ENCODE assay signal across 8 cellular contexts in the genomic region with DNA sequence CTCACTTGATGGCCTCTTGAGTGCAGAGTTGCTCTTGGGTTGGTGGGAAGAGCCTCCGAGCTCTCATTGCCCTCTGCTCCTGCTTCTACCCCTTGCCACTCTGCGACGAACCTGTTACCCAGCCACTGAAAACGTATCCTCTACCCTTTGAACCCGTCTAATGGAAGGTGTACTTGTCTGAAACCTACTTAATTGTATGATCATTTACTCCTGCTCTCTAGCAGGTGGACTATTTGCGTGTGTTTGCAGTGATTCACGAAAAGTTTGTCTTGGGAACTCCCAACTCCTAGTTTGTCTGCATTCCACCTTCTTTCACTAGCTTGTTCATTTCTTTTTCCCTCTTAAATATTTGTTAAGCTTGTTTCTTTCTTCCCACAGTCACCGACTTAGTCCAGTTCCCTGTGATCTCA. TPM values are rescaled to one million over a fixed set of nuclear protein-coding genes. Genes with fewer than 3 reads are reported as not detected.
A peak's percentile ranks its signal among the peaks of the same experiment; 100 is the strongest.
DNase-seq lines count a peak whose midpoint lies in the region; ATAC-seq and TF ChIP-seq lines count a peak whose summit lies in the region.

No MANE protein-coding gene starts in this region.

- H3K27me3 ChIP-seq in A673 (replicated peaks; ENCODE audit: insufficient read depth, low read depth, low read length, poor library complexity) (no peaks in the 10 kb centered on the region), dorsolateral prefrontal cortex (no peaks in the 10 kb centered on the region), muscle layer of colon (ENCODE audit: control insufficient read depth in 1 of 2, insufficient read depth in 2 of 2, low read length in 2 of 2) (no peaks in the 10 kb centered on the region)

- TF ChIP-seq POLR2A in NB4 (IDR thresholded peaks at IDR 0.05; ENCODE audit: extremely low read depth, insufficient read length) = no peak

- peak overlapping the region; percentile 18 for H3K9ac ChIP-seq in muscle layer of colon (ENCODE audit: low read length)

- intact Hi-C loops in A673 (cut with micrococcal nuclease; ENCODE audit: unreplicated experiment) = no loop called here
- intact Hi-C loops in dorsolateral prefrontal cortex (cut with DNase I) = no loop called here

- H3K36me3 ChIP-seq in A673 (ENCODE audit: insufficient read depth, low read length, poor library complexity, severe bottlenecking) (no peaks in the 10 kb centered on the region), muscle layer of colon (ENCODE audit: insufficient read depth, low read length) (peaks cover 25% of the 10 kb centered on the region)

- peak; percentile 9 for ATAC-seq in GM19395 (IDR thresholded peaks at IDR 0.05; ENCODE audit: unreplicated experiment)
- no peak for ATAC-seq in HG02623 (IDR thresholded peaks at IDR 0.05; ENCODE audit: unreplicated experiment)
- ATAC-seq in GM21526 (IDR thresholded peaks at IDR 0.05; ENCODE audit: low FRiP score, unreplicated experiment) = no peak

- no TSS peak for BruUV-seq in A673 (replicated peaks; lab: Mats Ljungman, UMichigan)

- H3K9me3 ChIP-seq in A673 (ENCODE audit: low read depth, low read length, poor library complexity, severe bottlenecking) (no peaks in the 10 kb centered on the region), muscle layer of colon (ENCODE audit: low read length) (no peaks in the 10 kb centered on the region)

- POLR2A ChIA-PET in A673 (lab: Charles Lee; ENCODE audit: low non-redundant PET) = no interaction called here

- H3K4me3 ChIP-seq in A673 (ENCODE audit: low read depth, low read length, poor library complexity, severe bottlenecking) = peak overlapping the region; percentile 55
- H3K4me3 ChIP-seq in NB4 (ENCODE audit: low read depth, low read length) = peak overlapping the region; percentile 78
- H3K4me3 ChIP-seq in dorsolateral prefrontal cortex = peak overlapping the region; percentile 62 to 96 (median 82)
- peak overlapping the region; percentile 86 to 90 for H3K4me3 ChIP-seq in muscle layer of colon (ENCODE audit: low read depth in 1 of 2, low read length in 2 of 2)

- CTCF ChIA-PET in A673 (lab: Charles Lee) = no interaction called here

- TF ChIP-seq CTCF in A673 (conservative IDR thresholded peaks at IDR 0.05; ENCODE audit: low read depth, low read length) = no peak
- TF ChIP-seq CTCF in NB4 (IDR thresholded peaks at IDR 0.05; ENCODE audit: low read depth, low read length) = no peak
- no peak for TF ChIP-seq CTCF in dorsolateral prefrontal cortex (IDR thresholded peaks at IDR 0.05 in 54 of 56, conservative IDR thresholded peaks at IDR 0.05 in 2 of 56; ENCODE audit: low read depth in 1 of 56, partially characterized antibody in 56 of 56)

- H3K27ac ChIP-seq in A673 (ENCODE audit: low read depth, low read length, poor library complexity, severe bottlenecking) (no peak overlapping the region), dorsolateral prefrontal cortex (peak overlapping the region in 51 of 59 donors; percentile 19 to 98 (median 90)), muscle layer of colon (ENCODE audit: low read depth, low read length) (peak overlapping the region; percentile 85)

- H3K4me1 ChIP-seq in A673 (ENCODE audit: insufficient read depth, low read length, poor library complexity, severe bottlenecking) = no peaks in the 10 kb centered on the region
- peaks cover 16% of the 10 kb centered on the region for H3K4me1 ChIP-seq in muscle layer of colon (ENCODE audit: insufficient read depth, low read length)

- no peak for DNase-seq in A673 (ENCODE audit: low spot score)
- DNase-seq in NB4 (ENCODE audit: low read depth) = no peak
- DNase-seq in dorsolateral prefrontal cortex = no peak
- no peak for DNase-seq in amniotic stem cell (lab: John Stamatoyannopoulos, UW)

RNA-seq across cellular contexts. Expression of a gene that starts 0.5 kb away (rescaled TPM):
- total RNA-seq in A673 (2021) (3.5 and 5.5 TPM in 2 replicates), dorsolateral prefrontal cortex (10 to 100 TPM in 111 of 120 experiments, 1 to 10 TPM in 9; 7.7 to 20.4 (median 13.5) TPM)
